Comparison of ENCODE assay signal across 16 cellular contexts in the genomic region with DNA sequence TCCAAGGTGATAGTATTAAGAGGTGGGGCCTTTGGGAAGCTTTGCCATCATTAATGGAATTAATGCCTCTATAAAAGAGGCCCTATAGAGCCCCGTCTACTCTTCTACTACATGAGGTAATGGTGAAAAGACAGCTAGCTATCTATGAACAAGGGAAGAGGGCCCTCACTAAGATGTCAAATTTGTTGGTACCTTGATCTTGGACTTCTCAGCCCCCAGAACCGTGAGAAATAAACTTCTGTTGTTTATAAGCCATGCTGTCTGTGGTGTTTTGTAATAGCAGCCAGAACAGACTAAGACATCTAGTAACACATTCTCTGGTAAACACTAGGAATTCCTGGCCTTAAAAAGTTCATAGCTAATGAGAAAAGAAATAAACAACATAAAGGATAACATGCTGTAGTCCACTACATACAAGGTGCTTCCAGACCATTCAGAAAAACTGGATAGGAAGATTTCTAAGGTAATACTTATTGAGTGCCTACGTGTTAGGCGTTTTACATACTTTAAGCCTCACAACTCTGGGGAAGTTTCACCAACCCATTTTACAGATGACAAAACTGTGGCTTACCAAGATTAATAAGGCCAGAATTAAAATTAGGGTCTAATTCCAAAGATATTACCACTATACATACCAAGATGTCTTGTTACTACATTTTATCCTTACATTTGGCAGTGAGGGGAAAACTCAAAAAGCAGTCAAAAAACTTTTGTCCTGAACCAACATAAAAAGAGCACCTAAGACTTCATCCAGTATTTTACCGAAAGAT. TPM values are rescaled to one million over a fixed set of nuclear protein-coding genes. Genes with fewer than 3 reads are reported as not detected.
A peak's percentile ranks its signal among the peaks of the same experiment; 100 is the strongest.
DNase-seq lines count a peak whose midpoint lies in the region; ATAC-seq and TF ChIP-seq lines count a peak whose summit lies in the region.
"Had no signal": no experiment of that assay in that cellular context is flagged by ENCODE, and none has a peak within 500 bp of the region (broad histone marks: within the 10 kb centered on the region; RNA-seq: fewer than 3 reads in every experiment).

No MANE protein-coding gene starts in this region.

- no peak for ATAC-seq in gastrocnemius medialis

- no peaks in the 10 kb centered on the region for H3K27me3 Mint-ChIP-seq in activated CD4-positive, alpha-beta T cell treated with anti-CD3 and anti-CD28 coated beads, Interleukin-2, amount 10 ng/mL, durations not matched to agents 24 days and 14 days
- no peaks in the 10 kb centered on the region for H3K27me3 Mint-ChIP-seq in endodermal cell (ENCODE audit: insufficient read depth)

- H3K4me1 ChIP-seq in PC-9 (replicated peaks; ENCODE audit: insufficient read depth), result peaks cover 18% of the 10 kb centered on the region; the same call in 1 of the 2 replicates
- no peaks in the 10 kb centered on the region for H3K4me1 ChIP-seq in endodermal cell (ENCODE audit: control insufficient read depth, insufficient read depth, low read length)
- peaks cover 65 to 68% of the 10 kb centered on the region in 2 donors for H3K4me1 ChIP-seq in gastrocnemius medialis

- no TSS peak for BruUV-seq in PC-9 (replicated peaks; lab: Mats Ljungman, UMichigan)

- H3K4me3 ChIP-seq in PC-9, result no peak overlapping the region
- peak overlapping the region; percentile 97 for H3K4me3 ChIP-seq in endodermal cell (ENCODE audit: low read length)
- H3K4me3 ChIP-seq in gastrocnemius medialis, result peak overlapping the region in 1 of 4 donors; percentile 95

- no peak overlapping the region for H3K9ac ChIP-seq in endodermal cell (ENCODE audit: extremely low read depth, low read length, poor library complexity, severe bottlenecking)

- peak overlapping the region; percentile 81; the same call in 1 of the 2 replicates for H3K4me2 ChIP-seq in PC-9

- H3K79me2 ChIP-seq in PC-9 (ENCODE audit: low read depth), result peaks cover 81% of the 10 kb centered on the region

- TF ChIP-seq POLR2A in gastrocnemius medialis (IDR thresholded peaks at IDR 0.05), result no peak

- peaks cover 66% of the 10 kb centered on the region for H4K20me1 ChIP-seq in PC-9 (ENCODE audit: insufficient read depth)

- H3K36me3 Mint-ChIP-seq in activated CD4-positive, alpha-beta T cell treated with anti-CD3 and anti-CD28 coated beads, Interleukin-2, amount 10 ng/mL, durations not matched to agents 24 days and 14 days (ENCODE audit: low read depth), result peaks cover 21% of the 10 kb centered on the region
- peaks cover 6% of the 10 kb centered on the region for H3K36me3 Mint-ChIP-seq in endodermal cell (ENCODE audit: low read depth)

- intact Hi-C loops in activated CD4-positive, alpha-beta T cell treated with anti-CD3 and anti-CD28 coated beads, Interleukin-2, amount 10 ng/mL, durations not matched to agents 24 days and 14 days (cut with micrococcal nuclease), result loop anchor here (5.0 kb wide), 2 partner anchors 43 to 647 kb away; no protein-coding TSS in a partner anchor
- intact Hi-C loops in PC-9 (cut with micrococcal nuclease; ENCODE audit: unreplicated experiment) (no loop called here), gastrocnemius medialis (cut with DNase I; ENCODE audit: low total_unique reads) (loop anchor here (5.0 kb wide), 4 partner anchors 38 to 478 kb away; no protein-coding TSS in a partner anchor)

- H3K4me3 Mint-ChIP-seq in activated CD4-positive, alpha-beta T cell treated with anti-CD3 and anti-CD28 coated beads, Interleukin-2, amount 10 ng/mL, durations not matched to agents 24 days and 14 days, result peak overlapping the region; percentile 77
- H3K4me3 Mint-ChIP-seq in endodermal cell, result no peak overlapping the region

- H3K27ac Mint-ChIP-seq in activated CD4-positive, alpha-beta T cell treated with anti-CD3 and anti-CD28 coated beads, Interleukin-2, amount 10 ng/mL, durations not matched to agents 24 days and 14 days, result no peak overlapping the region
- no peak overlapping the region for H3K27ac Mint-ChIP-seq in endodermal cell

- H3K9me3 ChIP-seq in PC-9 (ENCODE audit: insufficient read depth, low read depth) (no peaks in the 10 kb centered on the region), endodermal cell (ENCODE audit: control insufficient read depth, low read length) (no peaks in the 10 kb centered on the region), gastrocnemius medialis (no peaks in the 10 kb centered on the region)

- H3K27me3 ChIP-seq in PC-9 (ENCODE audit: insufficient read depth, low read depth) (no peaks in the 10 kb centered on the region), endodermal cell (ENCODE audit: control insufficient read depth, insufficient read depth, low read length, poor library complexity, severe bottlenecking) (no peaks in the 10 kb centered on the region), gastrocnemius medialis (no peaks in the 10 kb centered on the region)

- H3K36me3 ChIP-seq in PC-9 (ENCODE audit: low read depth) (no peaks in the 10 kb centered on the region), endodermal cell (ENCODE audit: control insufficient read depth, insufficient read depth, low read length) (peaks cover 6% of the 10 kb centered on the region), gastrocnemius medialis (no peaks in the 10 kb centered on the region)

- no peaks in the 10 kb centered on the region for H3K9me2 ChIP-seq in PC-9 (ENCODE audit: insufficient read depth)

- H3K27ac ChIP-seq in PC-9 (no peak overlapping the region), endodermal cell (ENCODE audit: low read depth, low read length) (no peak overlapping the region), gastrocnemius medialis (peak overlapping the region in 3 of 4 donors; percentile 11 to 60 (median 43))

- in situ Hi-C loops in gastrocnemius medialis (cut with MboI; ENCODE audit: low sequenced_read_pairs in 4 of 4), result loop anchor here in 2 of 4 donors (10.0 kb wide), 2 partner anchors 91 to 301 kb away; no protein-coding TSS in a partner anchor

- H2AFZ ChIP-seq in PC-9, result no peak overlapping the region

- H3K9me3 Mint-ChIP-seq in activated CD4-positive, alpha-beta T cell treated with anti-CD3 and anti-CD28 coated beads, Interleukin-2, amount 10 ng/mL, durations not matched to agents 24 days and 14 days, result no peaks in the 10 kb centered on the region
- no peaks in the 10 kb centered on the region for H3K9me3 Mint-ChIP-seq in endodermal cell

- WGBS in endodermal cell (ENCODE audit: insufficient coverage in 1 of 2, insufficient read length in 1 of 2), 2 experiments, result 97 to 100% methylated on average over 3 to 5 of the region's 5 CpGs

- H3F3A ChIP-seq in PC-9 (ENCODE audit: insufficient read depth, low read depth), result no peaks in the 10 kb centered on the region

- DNase-seq in activated CD4-positive, alpha-beta T cell treated with anti-CD3 and anti-CD28 coated beads, Interleukin-2, amount 10 ng/mL, durations not matched to agents 24 days and 14 days, result no peak
- DNase-seq in activated CD4-positive, alpha-beta T cell treated with anti-CD3 and anti-CD28 coated beads for 4 hours, result no peak
- no peak for DNase-seq in PC-9
- DNase-seq in endodermal cell, result no peak
- DNase-seq in gastrocnemius medialis, result no peak
- no peak for DNase-seq in DMS153 (lab: John Stamatoyannopoulos, UW)
- no peak for DNase-seq in activated effector memory CD4-positive, alpha-beta T cell treated with Interleukin-2 at 50 U/mL for 16 hours
- DNase-seq in COR-L47 (lab: John Stamatoyannopoulos, UW), result no peak
- DNase-seq: ACHN; activated naive CD4-positive, alpha-beta T cell treated with Interleukin-2 at 50 U/mL for 16 hours; cortex of kidney; EL; kidney; NCI-H1105 treated with DMSO at 0.1 percent for 48 hours; NCI-H526 treated with DMSO at 0.1 percent for 48 hours; SHP77 treated with DMSO at 0.1 percent for 48 hours had no signal

- CTCF ChIA-PET in PC-9 (lab: Charles Lee), result no interaction called here

- peaks cover 33% of the 10 kb centered on the region for H3K4me1 Mint-ChIP-seq in activated CD4-positive, alpha-beta T cell treated with anti-CD3 and anti-CD28 coated beads, Interleukin-2, amount 10 ng/mL, durations not matched to agents 24 days and 14 days
- H3K4me1 Mint-ChIP-seq in endodermal cell, result peaks cover 13% of the 10 kb centered on the region

- TF ChIP-seq CTCF in PC-9 (conservative IDR thresholded peaks at IDR 0.05) (no peak), endodermal cell (conservative IDR thresholded peaks at IDR 0.05) (no peak), gastrocnemius medialis (IDR thresholded peaks at IDR 0.05 in 4 of 5, conservative IDR thresholded peaks at IDR 0.05 in 1 of 5) (no peak)

- POLR2A ChIA-PET in PC-9 (lab: Charles Lee; ENCODE audit: unreplicated experiment), result no interaction called here

RNA-seq across cellular contexts. Expression of a gene that starts 3.2 kb away (rescaled TPM):
- total RNA-seq in activated CD4-positive, alpha-beta T cell treated with anti-CD3 and anti-CD28 coated beads, Interleukin-2, amount 10 ng/mL, durations not matched to agents 24 days and 14 days, result 110 and 116 TPM in 2 replicates
- 65.2 and 69.8 TPM in 2 replicates for total RNA-seq in PC-9 (2021)
- total RNA-seq in endodermal cell, result 100 to 1,000 TPM in 1 of 2 donors, 10 to 100 TPM in 1; 92.2 to 101 TPM
- polyA plus RNA-seq in endodermal cell (2013, experiment 1 of 2), result 74.1 TPM
- polyA plus RNA-seq in endodermal cell (2013, experiment 2 of 2), result 63.8 TPM
- total RNA-seq in gastrocnemius medialis, result 100 to 1,000 TPM; 107 to 154 (median 130) TPM

Comparison
In these comparisons a context has a peak if more than half of its experiments do, and no peak if none do; other contexts are left out.
1. H3K27ac ChIP-seq: peak in gastrocnemius medialis (3 of 4); none in PC-9 (single experiment) and endodermal cell (single experiment).